ENCODE assay signal across 10 cellular contexts in the genomic region with DNA sequence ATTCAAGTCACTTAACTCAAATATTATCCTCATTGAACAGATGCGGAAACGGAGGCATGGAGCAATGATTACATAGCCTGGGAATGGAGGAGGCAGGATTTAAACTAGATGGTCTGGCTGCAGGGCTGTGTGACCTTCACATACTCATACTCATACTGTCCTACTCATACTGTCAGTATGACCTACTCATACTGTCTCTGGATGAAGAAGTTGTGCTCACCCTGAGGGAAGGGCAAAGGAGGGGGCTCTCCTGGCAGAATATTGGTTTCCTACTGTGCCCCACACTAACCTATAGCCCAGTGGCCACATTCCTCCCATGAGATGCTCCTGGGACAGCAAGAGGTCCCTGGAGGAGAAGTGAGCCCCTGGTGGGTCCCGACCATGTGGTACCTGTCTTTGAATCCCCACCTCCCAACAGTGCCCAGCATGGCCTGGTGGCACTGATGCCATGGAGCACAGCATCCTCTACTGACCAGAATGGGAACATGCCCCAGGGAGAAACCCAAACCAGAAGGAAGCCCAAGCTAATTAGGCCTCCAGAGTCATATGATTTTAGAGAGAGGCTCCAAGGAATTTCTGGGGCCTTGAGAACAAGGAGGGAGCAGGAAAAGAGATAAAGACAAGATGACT.
A peak's percentile ranks its signal among the peaks of the same experiment; 100 is the strongest.
DNase-seq lines count a peak whose midpoint lies in the region; ATAC-seq and TF ChIP-seq lines count a peak whose summit lies in the region.
"Had no signal": no experiment of that assay in that cellular context is flagged by ENCODE, and none has a peak within 500 bp of the region (broad histone marks: within the 10 kb centered on the region; RNA-seq: fewer than 3 reads in every experiment).

No MANE protein-coding gene starts in this region.

- H3K27ac ChIP-seq in osteoblast (ENCODE audit: low read depth, low read length): no peak overlapping the region

- H3K4me1 Mint-ChIP-seq in brain: peaks cover 29% of the 10 kb centered on the region

- no peak for ATAC-seq in GM19397 (IDR thresholded peaks at IDR 0.05; ENCODE audit: unreplicated experiment)
- no peak for ATAC-seq in HG02798 (IDR thresholded peaks at IDR 0.05; ENCODE audit: poor library complexity, unreplicated experiment)

- no peaks in the 10 kb centered on the region for H3K27me3 ChIP-seq in osteoblast (ENCODE audit: insufficient read depth, low read length)

- H3K36me3 Mint-ChIP-seq in brain: no peaks in the 10 kb centered on the region

- H3K4me1 ChIP-seq in osteoblast (ENCODE audit: insufficient read depth, low read length): no peaks in the 10 kb centered on the region

- no peak overlapping the region for H3K4me3 Mint-ChIP-seq in brain
- H3K4me3 Mint-ChIP-seq: HFFc6 had no signal

- DNase-seq in NCI-H146 (lab: John Stamatoyannopoulos, UW): peak; percentile 36
- no peak for DNase-seq in NCI-H146 treated with DMSO at 0.1 percent for 48 hours (lab: John Stamatoyannopoulos, UW; ENCODE audit: unreplicated experiment)
- DNase-seq in NCI-H1092 treated with DMSO at 0.1 percent for 48 hours (lab: John Stamatoyannopoulos, UW): peak; percentile 48
- peak; percentile 72 for DNase-seq in osteoblast (ENCODE audit: insufficient read length, low spot score, missing footprints)
- DNase-seq in HCEC 1CT: no peak
- DNase-seq: HFFc6, right cardiac atrium had no signal

- no peak overlapping the region for H3K4me2 ChIP-seq in osteoblast (ENCODE audit: insufficient read depth, low read length)

- H3K9me3 ChIP-seq in osteoblast (ENCODE audit: low read depth, low read length): no peaks in the 10 kb centered on the region

- H2AFZ ChIP-seq in osteoblast (ENCODE audit: low read length): no peak overlapping the region

- peaks cover 5% of the 10 kb centered on the region for H3K27me3 Mint-ChIP-seq in brain

- H3K79me2 ChIP-seq in osteoblast (ENCODE audit: insufficient read depth, low read length): no peaks in the 10 kb centered on the region

- no peaks in the 10 kb centered on the region for H3K36me3 ChIP-seq in osteoblast (ENCODE audit: insufficient read depth, low read length)

- TF ChIP-seq CTCF in brain (conservative IDR thresholded peaks at IDR 0.05) (peak; percentile 62 to 66), osteoblast (IDR thresholded peaks at IDR 0.05; ENCODE audit: extremely low read depth, low read depth, low read length) (peak; percentile 45)

- H4K20me1 ChIP-seq in osteoblast (ENCODE audit: insufficient read depth, low read length): no peaks in the 10 kb centered on the region

- peaks cover 0 to 9% (median 7%) of the 10 kb centered on the region in 5 experiments for H3K9me3 Mint-ChIP-seq in brain

- H3K27ac Mint-ChIP-seq in brain: peak overlapping the region in 1 of 5 experiments; percentile 17
- H3K27ac Mint-ChIP-seq: HFFc6 had no signal

- no peak overlapping the region for H3K4me3 ChIP-seq in osteoblast (ENCODE audit: insufficient read depth, low read length)

Comparison
In these comparisons a context has a peak if more than half of its experiments do, and no peak if none do; other contexts are left out.
1. DNase-seq: peak in NCI-H146 (single experiment), NCI-H1092 treated with DMSO at 0.1 percent for 48 hours (single experiment) and osteoblast (single experiment); none in NCI-H146 treated with DMSO at 0.1 percent for 48 hours (single experiment) and HCEC 1CT (single experiment).